23 cellular contexts compared by ENCODE assay signal in genomic region chr7:106819546-106819945, GRCh38. TPM values are rescaled to one million over a fixed set of nuclear protein-coding genes. Genes with fewer than 3 reads are reported as not detected.
"Had no signal": no experiment of that assay in that cellular context is flagged by ENCODE, and none has a peak within 500 bp of the region (broad histone marks: within the 10 kb centered on the region; RNA-seq: fewer than 3 reads in every experiment).

No MANE protein-coding gene starts in this region.

- H3K9me3 ChIP-seq: left ventricle myocardium inferior, lower lobe of right lung, pancreas, spleen, testis, tibial nerve, upper lobe of right lung, vagina had no signal

- H3K36me3 ChIP-seq: left ventricle myocardium inferior, lower lobe of right lung, pancreas, spleen, tibial nerve, upper lobe of right lung, vagina had no signal

- DNase-seq: effector memory CD8-positive, alpha-beta T cell; erythroblast; foreskin keratinocyte; immature natural killer cell; left cardiac atrium; left ventricle myocardium inferior; lower lobe of right lung; mesendoderm; naive B cell; occipital lobe; pancreas; spleen; stimulated activated CD4-positive, alpha-beta T cell treated with anti-CD3 and anti-CD28 coated beads, Interleukin-15, amount 100 ng/mL, for 24 hours; stimulated activated CD4-positive, alpha-beta T cell treated with anti-CD3 and anti-CD28 coated beads, Interleukin-1b, Interleukin-23, amount 100 ng/mL, for 48 hours; stimulated activated CD4-positive, alpha-beta T cell treated with anti-CD3 and anti-CD28 coated beads, Interleukin-4, amount 100 ng/mL, for 24 hours; testis; upper lobe of right lung had no signal

- H3K4me1 ChIP-seq: lower lobe of right lung, pancreas, spleen, testis, tibial nerve, upper lobe of right lung, vagina had no signal

- ATAC-seq: effector memory CD8-positive, alpha-beta T cell; left cardiac atrium; lower lobe of right lung; pancreas; sciatic nerve; stimulated activated memory B cell treated with anti-CD40 and anti-IgM and Interleukin-4, amounts not matched to agents 10 μg/mL and 1 μg/mL and 100 μg/mL, for 72 hours; upper lobe of right lung had no signal

- H3K27ac ChIP-seq: foreskin keratinocyte, left ventricle myocardium inferior, lower lobe of right lung, pancreas, spleen, testis, tibial nerve, upper lobe of right lung, vagina had no signal

- H3K4me3 ChIP-seq: left ventricle myocardium inferior, lower lobe of right lung, pancreas, spleen, testis, tibial nerve, upper lobe of right lung, vagina had no signal

- FAIRE-seq: keratinocyte, pancreas had no signal

- H3K27me3 ChIP-seq: foreskin keratinocyte, pancreas, spleen, testis, tibial nerve, upper lobe of right lung, vagina had no signal

RNA-seq across cellular contexts. Expression of gene PIK3CG, which starts 45.5 kb away (rescaled TPM):
- total RNA-seq: foreskin keratinocyte, progenitor cell of endocrine pancreas had no signal
- polyA plus RNA-seq: foreskin keratinocyte, keratinocyte had no signal
